In the genomic region with DNA sequence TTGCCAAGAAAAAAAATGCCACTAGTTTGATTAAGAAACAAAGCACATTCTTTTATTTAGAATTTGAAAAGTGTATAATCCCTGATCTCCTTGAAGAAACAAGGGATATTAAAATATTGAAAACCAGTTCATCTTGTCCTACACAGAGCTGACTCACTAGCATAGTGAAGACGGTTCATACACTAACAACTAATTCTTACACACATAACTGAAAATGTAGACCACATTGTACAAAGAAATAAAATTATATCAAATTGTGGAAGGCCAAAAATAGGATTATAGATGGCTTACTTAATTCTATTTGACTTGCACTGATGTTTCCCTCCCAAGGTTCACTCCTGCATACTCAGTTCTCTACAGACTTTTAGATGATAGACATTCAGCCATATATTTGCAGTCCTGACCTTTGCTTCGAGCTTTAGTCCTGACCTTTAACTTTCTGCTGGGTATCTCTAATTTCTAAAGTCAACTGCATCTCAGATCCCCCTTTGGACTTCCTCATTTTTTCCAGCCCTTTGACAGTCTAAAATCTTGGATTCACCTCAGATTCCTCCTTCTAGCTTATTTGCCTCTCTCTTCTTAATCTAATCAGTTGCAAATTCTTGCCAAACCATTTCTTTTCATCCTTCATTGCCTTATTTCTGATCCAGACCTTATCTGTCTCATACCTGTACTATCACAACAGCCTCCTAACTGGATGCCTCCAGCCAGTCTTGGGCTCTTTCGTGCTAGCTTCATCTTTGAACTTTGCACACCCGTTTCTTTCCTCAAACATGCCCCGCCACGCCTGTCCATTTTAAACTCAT, we compare ENCODE assay signal across 1 cellular context.
TF ChIP-seq lines count a peak whose summit lies in the region.

No MANE protein-coding gene starts in this region.

TF ChIP-seq in H1, 55 proteins besides CTCF, POLR2A, EP300 and RAD21:
- TF ChIP-seq SIN3A (conservative IDR thresholded peaks at IDR 0.05 in 1 of 2, IDR thresholded peaks at IDR 0.05 in 1 of 2; ENCODE audit: low read depth in 1 of 2, low read length in 2 of 2): no peak
